25 cellular contexts compared by ENCODE assay signal in genomic region chr1:60893111-60893510, GRCh38.
DNase-seq lines count a peak whose midpoint lies in the region; ATAC-seq, FAIRE-seq and TF ChIP-seq lines count a peak whose summit lies in the region.
"Had no signal": no experiment of that assay in that cellular context is flagged by ENCODE, and none has a peak within 500 bp of the region (broad histone marks: within the 10 kb centered on the region; RNA-seq: fewer than 3 reads in every experiment).

No MANE protein-coding gene starts in this region.

- H3K9me3 ChIP-seq in small intestine (ENCODE audit: control insufficient read depth, low read depth): no peaks in the 10 kb centered on the region
- H3K9me3 ChIP-seq in trophoblast cell (ENCODE audit: insufficient read depth, low read depth, low read length): no peaks in the 10 kb centered on the region
- H3K9me3 ChIP-seq: HAP-1, SJSA1 had no signal

- H2AFZ ChIP-seq in trophoblast cell (ENCODE audit: insufficient read depth, low read length, poor library complexity): no peak overlapping the region
- H2AFZ ChIP-seq: GM23248 had no signal

- no peak for TF ChIP-seq CTCF in WTC11 (IDR thresholded peaks at IDR 0.05)

- no peaks in the 10 kb centered on the region for H3K79me1 ChIP-seq in trophoblast cell (ENCODE audit: low read length)

- no peak overlapping the region for H3K4me2 ChIP-seq in trophoblast cell (ENCODE audit: low read length)

- no peak overlapping the region for H2BK120ac ChIP-seq in trophoblast cell (ENCODE audit: insufficient read depth, low read length, poor library complexity)

- H3K14ac ChIP-seq in trophoblast cell (ENCODE audit: low read length): no peak overlapping the region

- FAIRE-seq in small intestine (lab: Jason Lieb, UNC): no peak
- FAIRE-seq: G401.6, GM18507, HTR-8/SVneo, RCC 7860 had no signal

- no peaks in the 10 kb centered on the region for H3K36me3 ChIP-seq in small intestine (ENCODE audit: control insufficient read depth in 2 of 2, insufficient read depth in 2 of 2, low read length in 2 of 2)
- H3K36me3 ChIP-seq in trophoblast cell (ENCODE audit: control insufficient read depth in 1 of 2, insufficient read depth in 2 of 2, low read length in 2 of 2): no peaks in the 10 kb centered on the region
- H3K36me3 ChIP-seq: HAP-1, SJSA1 had no signal

- H3K36me3 Mint-ChIP-seq in WTC11: no peaks in the 10 kb centered on the region
- H3K36me3 Mint-ChIP-seq: CD4-positive, CD25-positive, alpha-beta regulatory T cell had no signal

- no peak overlapping the region for H2AK5ac ChIP-seq in trophoblast cell (ENCODE audit: low read length)

- H2BK12ac ChIP-seq in trophoblast cell (ENCODE audit: low read length): no peak overlapping the region

- peaks cover 60% of the 10 kb centered on the region for H3K4me1 Mint-ChIP-seq in WTC11
- H3K4me1 Mint-ChIP-seq: CD4-positive, CD25-positive, alpha-beta regulatory T cell had no signal

- 0 out of 2 replicates have a peak overlapping the region, but pooled peaks have one; percentile 21 for H3K27ac Mint-ChIP-seq in WTC11
- H3K27ac Mint-ChIP-seq: CD4-positive, CD25-positive, alpha-beta regulatory T cell had no signal

- no peak overlapping the region for H2BK5ac ChIP-seq in trophoblast cell (ENCODE audit: low read depth, low read length, poor library complexity)

- peak; percentile 66 for DNase-seq in NCI-H82 (lab: John Stamatoyannopoulos, UW)
- DNase-seq in WTC11 (ENCODE audit: low spot score): no peak
- peak; percentile 21 for DNase-seq in iPS-NIHi7 (ENCODE audit: extremely low spot score)
- DNase-seq in small intestine: peak; percentile 12
- DNase-seq in Ammon's horn (ENCODE audit: low spot score): no peak
- no peak for DNase-seq in trophoblast cell
- DNase-seq: CD4-positive, CD25-positive, alpha-beta regulatory T cell; COR-L47; DMS153; GM23248; KG1; NCI-H1092 treated with DMSO at 0.1 percent for 48 hours; NCI-H1436 treated with DMSO at 0.1 percent for 48 hours; NCI-H1930; NCI-H345; NCI-H524 treated with DMSO at 0.1 percent for 48 hours; OCI-M1 had no signal

- H4K8ac ChIP-seq in trophoblast cell (ENCODE audit: low read depth, low read length): no peak overlapping the region

- H3K27ac ChIP-seq in small intestine (ENCODE audit: low read depth in 1 of 2, low read length in 1 of 2): no peak overlapping the region
- no peak overlapping the region for H3K27ac ChIP-seq in trophoblast cell (ENCODE audit: low read depth, low read length)
- H3K27ac ChIP-seq: GM23248, SJSA1 had no signal

- H4K12ac ChIP-seq in trophoblast cell (ENCODE audit: low read depth, low read length): no peak overlapping the region

- no peaks in the 10 kb centered on the region for H3K9me3 Mint-ChIP-seq in WTC11

- H3K23ac ChIP-seq in trophoblast cell (ENCODE audit: low read length): no peak overlapping the region

- H4K91ac ChIP-seq in trophoblast cell (ENCODE audit: low read depth, low read length): no peak overlapping the region

- no peaks in the 10 kb centered on the region for H3K27me3 ChIP-seq in small intestine (ENCODE audit: control insufficient read depth in 2 of 2, insufficient read depth in 2 of 2, low read length in 2 of 2)
- no peaks in the 10 kb centered on the region for H3K27me3 ChIP-seq in trophoblast cell (ENCODE audit: insufficient read depth, low read length)
- H3K27me3 ChIP-seq: SJSA1 had no signal

- no peak overlapping the region for H3K18ac ChIP-seq in trophoblast cell (ENCODE audit: low read length)

- peaks cover 0 to 4% of the 10 kb centered on the region in 2 donors for H3K4me1 ChIP-seq in small intestine (ENCODE audit: control insufficient read depth in 2 of 2, insufficient read depth in 1 of 2, low read depth in 1 of 2, low read length in 1 of 2)
- H3K4me1 ChIP-seq in trophoblast cell (ENCODE audit: control insufficient read depth in 1 of 2, insufficient read depth in 2 of 2, low read length in 2 of 2): no peaks in the 10 kb centered on the region
- H3K4me1 ChIP-seq: SJSA1 had no signal

- ATAC-seq in WTC11: peak; percentile 68
- no peak for ATAC-seq in HG02798 (IDR thresholded peaks at IDR 0.05; ENCODE audit: poor library complexity, unreplicated experiment)
- ATAC-seq: Right ventricle myocardium inferior had no signal

- H3K79me2 ChIP-seq in trophoblast cell (ENCODE audit: control insufficient read depth, insufficient read depth, low read length, poor library complexity): no peaks in the 10 kb centered on the region

- no peak overlapping the region for H3K4me3 Mint-ChIP-seq in WTC11
- H3K4me3 Mint-ChIP-seq: CD4-positive, CD25-positive, alpha-beta regulatory T cell had no signal

- H3K4ac ChIP-seq in trophoblast cell (ENCODE audit: low read depth, low read length): no peak overlapping the region

- H3K27me3 Mint-ChIP-seq in WTC11 (ENCODE audit: low read depth): no peaks in the 10 kb centered on the region

- H3K4me3 ChIP-seq in small intestine (ENCODE audit: low read depth in 1 of 2, low read length in 2 of 2) (no peak overlapping the region), trophoblast cell (ENCODE audit: low read depth, low read length) (no peak overlapping the region)
- H3K4me3 ChIP-seq: GM23248, HAP-1, SJSA1 had no signal

- POLR2A ChIA-PET in WTC11 (lab: Charles Lee): interaction anchor here (0.5 to 0.7 kb wide), 3 partner anchors 150 to 765 kb away, joined by 3 to 7 read pairs (median 3); no protein-coding TSS in a partner anchor

- no peak overlapping the region for H3K9ac ChIP-seq in trophoblast cell (ENCODE audit: low read length)
- H3K9ac ChIP-seq: GM23248 had no signal

- 12 to 47% (median 29%) methylated on average over 10 of the region's 10 CpGs for WGBS in small intestine, 3 donors
- no CpG with 5 or more reads among the region's 10 CpGs for WGBS in trophoblast cell (ENCODE audit: extremely low coverage, insufficient coverage, insufficient read length)

- CTCF ChIA-PET in WTC11 (lab: Charles Lee): interaction anchor here (0.6 to 1.8 kb wide), 3 partner anchors 44 to 157 kb away, joined by 4 to 6 read pairs (median 5); no protein-coding TSS in a partner anchor

TF ChIP-seq in WTC11, 78 proteins besides CTCF, POLR2A, EP300 and RAD21:
- TF ChIP-seq CREB1 (CRISPR knock-in tag; IDR thresholded peaks at IDR 0.05) (no peak), CBFB (CRISPR knock-in tag; IDR thresholded peaks at IDR 0.05; ENCODE audit: low read depth) (no peak), USF1 (CRISPR knock-in tag; IDR thresholded peaks at IDR 0.05) (no peak), FOXJ3 (CRISPR knock-in tag; IDR thresholded peaks at IDR 0.05; ENCODE audit: borderline replicate concordance) (no peak)

Comparison
In these comparisons a context has a peak if more than half of its experiments do, and no peak if none do; other contexts are left out.
1. DNase-seq: peak in NCI-H82 (single experiment), iPS-NIHi7 (single experiment) and small intestine (single experiment); none in WTC11 (single experiment), Ammon's horn (single experiment) and trophoblast cell (0 of 2).